Comparison of ENCODE assay signal across 35 cellular contexts in the genomic region with DNA sequence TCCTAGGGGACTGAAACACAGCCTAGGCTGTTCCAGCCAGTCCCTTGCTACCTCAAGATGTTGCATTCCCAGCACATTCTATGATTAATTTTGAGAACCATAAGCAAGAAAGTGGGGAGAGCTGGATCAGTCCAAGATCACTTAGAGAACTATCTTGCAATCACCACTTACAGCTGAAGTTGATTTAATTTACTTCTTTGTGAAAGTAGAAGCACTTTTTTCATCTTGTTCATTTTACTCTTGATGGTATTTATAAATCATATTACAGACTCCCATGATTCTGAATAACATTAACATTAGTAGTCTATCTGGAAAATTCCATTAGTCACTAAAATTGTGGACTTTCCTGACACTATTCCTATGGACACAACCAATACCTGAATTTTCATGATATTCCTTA.
DNase-seq lines count a peak whose midpoint lies in the region; ATAC-seq, FAIRE-seq and TF ChIP-seq lines count a peak whose summit lies in the region.
"Had no signal": no experiment of that assay in that cellular context is flagged by ENCODE, and none has a peak within 500 bp of the region (broad histone marks: within the 10 kb centered on the region; RNA-seq: fewer than 3 reads in every experiment).

No MANE protein-coding gene starts in this region.

- H3K4me1 Mint-ChIP-seq in activated CD4-positive, alpha-beta T cell treated with anti-CD3 and anti-CD28 coated beads, Interleukin-2, amount 10 ng/mL, durations not matched to agents 7 days and 5 days = no peaks in the 10 kb centered on the region
- H3K4me1 Mint-ChIP-seq: B cell; CD4-positive, CD25-positive, alpha-beta regulatory T cell had no signal

- H3K18ac ChIP-seq in H1 (ENCODE audit: extremely low read depth, low read length) = no peak overlapping the region

- H4K20me1 ChIP-seq in SK-N-SH (ENCODE audit: insufficient read depth) (no peaks in the 10 kb centered on the region), H1 (replicated peaks in 1 of 2; ENCODE audit: control insufficient read depth in 1 of 2, insufficient read depth in 2 of 2, low read length in 2 of 2) (no peaks in the 10 kb centered on the region), neural cell (ENCODE audit: insufficient read depth) (no peaks in the 10 kb centered on the region)
- H4K20me1 ChIP-seq: BLaER1; BLaER1 treated with 17β-estradiol and CSF1 and Interleukin-3, amounts not matched to agents 10 nM and 100 nM had no signal

- no peak overlapping the region for H2AK5ac ChIP-seq in H1 (ENCODE audit: low read depth, low read length)

- no peak overlapping the region for H4K5ac ChIP-seq in H1 (ENCODE audit: insufficient read length, low read depth, low read length)

- TF ChIP-seq CTCF in SK-N-SH (IDR thresholded peaks at IDR 0.05) (no peak), H1 (IDR thresholded peaks at IDR 0.05; ENCODE audit: control extremely low read depth in 1 of 3, insufficient read depth in 1 of 3, low read depth in 1 of 3, low read length in 3 of 3) (no peak), neural cell (IDR thresholded peaks at IDR 0.05; ENCODE audit: poor library complexity, severe bottlenecking) (no peak)

- no peak for TF ChIP-seq POLR2A in H1 (IDR thresholded peaks at IDR 0.05; ENCODE audit: control extremely low read depth in 1 of 2, low read depth in 2 of 2, low read length in 2 of 2)

- H3K9me2 ChIP-seq in SK-N-SH (no peaks in the 10 kb centered on the region), neural cell (ENCODE audit: insufficient read depth, low read length) (no peaks in the 10 kb centered on the region)

- TF ChIP-seq RAD21 in SK-N-SH (IDR thresholded peaks at IDR 0.05; ENCODE audit: low read length) (no peak), H1 (IDR thresholded peaks at IDR 0.05 in 1 of 2, conservative IDR thresholded peaks at IDR 0.05 in 1 of 2; ENCODE audit: low read depth in 2 of 2, low read length in 2 of 2) (no peak), neural cell (conservative IDR thresholded peaks at IDR 0.05) (no peak)

- H3K27me3 ChIP-seq in SK-N-SH (ENCODE audit: insufficient read depth) (no peaks in the 10 kb centered on the region), H1 (replicated peaks in 1 of 4; ENCODE audit: control insufficient read depth in 3 of 4, extremely low read depth in 1 of 4, insufficient read depth in 3 of 4, low read length in 3 of 4) (no peaks in the 10 kb centered on the region), neural cell (ENCODE audit: insufficient read depth, low read depth, low read length) (no peaks in the 10 kb centered on the region)
- H3K27me3 ChIP-seq: BE2C, BLaER1 had no signal

- no peak overlapping the region for H3K9ac ChIP-seq in SK-N-SH
- H3K9ac ChIP-seq in H1 (replicated peaks in 1 of 4; ENCODE audit: extremely low read depth in 1 of 4, low read depth in 3 of 4, low read length in 3 of 4) = no peak overlapping the region
- H3K9ac ChIP-seq in neural cell (ENCODE audit: low read length) = no peak overlapping the region
- H3K9ac ChIP-seq: BLaER1; BLaER1 treated with 17β-estradiol and CSF1 and Interleukin-3, amounts not matched to agents 10 nM and 100 nM had no signal

- H3F3A ChIP-seq in SK-N-SH (replicated peaks; ENCODE audit: insufficient read depth) = no peaks in the 10 kb centered on the region
- no peaks in the 10 kb centered on the region for H3F3A ChIP-seq in neural cell (ENCODE audit: insufficient read depth, low read length, poor library complexity, severe bottlenecking)

- H3K27ac ChIP-seq in SK-N-SH (ENCODE audit: low read depth in 2 of 2, low read length in 1 of 2) (no peak overlapping the region), H1 (ENCODE audit: low read depth, low read length) (no peak overlapping the region), neural cell (ENCODE audit: low read length) (peak overlapping the region; percentile 9)
- H3K27ac ChIP-seq: 22Rv1; A549; BLaER1; BLaER1 treated with 17β-estradiol and CSF1 and Interleukin-3, amounts not matched to agents 10 nM and 100 nM; C4-2B had no signal

- no peaks in the 10 kb centered on the region for H3K27me3 Mint-ChIP-seq in activated CD4-positive, alpha-beta T cell treated with anti-CD3 and anti-CD28 coated beads, Interleukin-2, amount 10 ng/mL, durations not matched to agents 7 days and 5 days
- H3K27me3 Mint-ChIP-seq: B cell; CD4-positive, alpha-beta T cell had no signal

- TF ChIP-seq EP300 in SK-N-SH (IDR thresholded peaks at IDR 0.05; ENCODE audit: borderline replicate concordance in 1 of 2, low read depth in 1 of 2, low read length in 1 of 2) (no peak), H1 (IDR thresholded peaks at IDR 0.05; ENCODE audit: borderline replicate concordance in 1 of 2, low read depth in 2 of 2, low read length in 2 of 2) (no peak), neural cell (conservative IDR thresholded peaks at IDR 0.05; ENCODE audit: poor library complexity, severe bottlenecking) (no peak)

- H4K8ac ChIP-seq in H1 (ENCODE audit: extremely low read depth, insufficient read depth, low read length) = no peak overlapping the region

- H2BK20ac ChIP-seq in H1 (ENCODE audit: low read length) = no peak overlapping the region

- H3K4me1 ChIP-seq in SK-N-SH (ENCODE audit: control insufficient read depth in 1 of 2, insufficient read depth in 2 of 2, low read depth in 1 of 2, low read length in 1 of 2) = no peaks in the 10 kb centered on the region; a peak in 1 of 4 replicates
- H3K4me1 ChIP-seq in H1 (replicated peaks in 1 of 4; ENCODE audit: control insufficient read depth in 3 of 4, insufficient read depth in 4 of 4, low read length in 3 of 4) = no peaks in the 10 kb centered on the region; a peak in 1 of 7 replicates
- H3K4me1 ChIP-seq: A549, BE2C, BLaER1, Caco-2 had no signal

- H3K79me2 ChIP-seq in SK-N-SH (ENCODE audit: insufficient read depth) (no peaks in the 10 kb centered on the region), H1 (ENCODE audit: control insufficient read depth in 1 of 2, insufficient read depth in 2 of 2, low read length in 2 of 2) (no peaks in the 10 kb centered on the region), neural cell (replicated peaks; ENCODE audit: insufficient read depth, low read length) (no peaks in the 10 kb centered on the region)

- DNase-seq in SK-N-SH (no peak), H1 (ENCODE audit: low read depth in 1 of 2, low spot score in 2 of 2) (no peak)
- DNase-seq in activated CD4-positive, alpha-beta T cell treated with anti-CD3 and anti-CD28 coated beads, Interleukin-2, amount 10 ng/mL, durations not matched to agents 7 days and 5 days = no peak
- DNase-seq: 8988T; ACHN; AML-193; BE2C; C1 segment of cervical spinal cord; Caco-2; Calu3; CD4-positive, alpha-beta memory T cell; CD4-positive, alpha-beta T cell; CD4-positive, CD25-positive, alpha-beta regulatory T cell; CD8-positive, alpha-beta memory T cell; CD8-positive, alpha-beta T cell; COR-L47; DMS 273 treated with DMSO at 0.1 percent for 48 hours; DMS153; DMS53; DMS79; DMS79 treated with DMSO at 0.1 percent for 48 hours; DND-41; EL had no signal

- H3K36me3 ChIP-seq in SK-N-SH (replicated peaks in 1 of 2; ENCODE audit: control insufficient read depth in 1 of 2, insufficient read depth in 2 of 2, low read length in 1 of 2) (no peaks in the 10 kb centered on the region), H1 (ENCODE audit: control insufficient read depth in 2 of 4, insufficient read depth in 4 of 4, low read length in 3 of 4) (no peaks in the 10 kb centered on the region), neural cell (ENCODE audit: insufficient read depth, low read length) (no peaks in the 10 kb centered on the region)
- H3K36me3 ChIP-seq: BE2C; BLaER1; BLaER1 treated with 17β-estradiol and CSF1 and Interleukin-3, amounts not matched to agents 10 nM and 100 nM had no signal

- no peak overlapping the region for H3K4ac ChIP-seq in H1 (replicated peaks; ENCODE audit: insufficient read length, low read depth, low read length)

- H3K23ac ChIP-seq in H1 (ENCODE audit: insufficient read length) = no peak overlapping the region

- H3K14ac ChIP-seq in H1 (ENCODE audit: insufficient read length) = no peak overlapping the region

- no peak overlapping the region for H2BK5ac ChIP-seq in H1 (ENCODE audit: low read depth, low read length)

- H3K36me3 Mint-ChIP-seq in activated CD4-positive, alpha-beta T cell treated with anti-CD3 and anti-CD28 coated beads, Interleukin-2, amount 10 ng/mL, durations not matched to agents 7 days and 5 days (ENCODE audit: low read depth) = no peaks in the 10 kb centered on the region
- H3K36me3 Mint-ChIP-seq: CD14-positive monocyte; CD4-positive, alpha-beta memory T cell; CD4-positive, CD25-positive, alpha-beta regulatory T cell; CD8-positive, alpha-beta memory T cell; CD8-positive, alpha-beta T cell had no signal

- POLR2A ChIA-PET in SK-N-SH (lab: Yijun Ruan, JAX) = no interaction called here
- POLR2A ChIA-PET in H1 (lab: Charles Lee; ENCODE audit: partially characterized antibody) = no interaction called here
- POLR2A ChIA-PET in activated CD4-positive, alpha-beta T cell treated with anti-CD3 and anti-CD28 coated beads, Interleukin-2, amount 10 ng/mL, durations not matched to agents 7 days and 5 days (lab: Charles Lee) = no interaction called here

- CTCF ChIA-PET in SK-N-SH (lab: Yijun Ruan, JAX) (interaction anchor here (1.0 to 1.7 kb wide), 2 partner anchors 8 to 14 kb away, joined by 4 to 5 read pairs; no protein-coding TSS in a partner anchor), H1 (lab: Charles Lee; ENCODE audit: partially characterized antibody) (interaction anchor here (1.1 kb wide), 2 partner anchors 9 to 33 kb away, joined by 3 to 4 read pairs; no protein-coding TSS in a partner anchor)
- CTCF ChIA-PET in activated CD4-positive, alpha-beta T cell treated with anti-CD3 and anti-CD28 coated beads, Interleukin-2, amount 10 ng/mL, durations not matched to agents 7 days and 5 days (lab: Charles Lee) = no interaction called here

- no peaks in the 10 kb centered on the region for H3K23me2 ChIP-seq in H1 (ENCODE audit: low read depth, low read length)

- no peak overlapping the region for H3K56ac ChIP-seq in H1 (replicated peaks; ENCODE audit: insufficient read length, low read depth, low read length)

- H3K4me3 Mint-ChIP-seq in activated CD4-positive, alpha-beta T cell treated with anti-CD3 and anti-CD28 coated beads, Interleukin-2, amount 10 ng/mL, durations not matched to agents 7 days and 5 days = no peak overlapping the region
- H3K4me3 Mint-ChIP-seq: B cell; CD4-positive, alpha-beta memory T cell; CD4-positive, alpha-beta T cell; CD4-positive, CD25-positive, alpha-beta regulatory T cell; CD8-positive, alpha-beta memory T cell; CD8-positive, alpha-beta T cell had no signal

- peaks cover 8% of the 10 kb centered on the region for H3K9me3 Mint-ChIP-seq in activated CD4-positive, alpha-beta T cell treated with anti-CD3 and anti-CD28 coated beads, Interleukin-2, amount 10 ng/mL, durations not matched to agents 7 days and 5 days
- H3K9me3 Mint-ChIP-seq: CD8-positive, alpha-beta T cell had no signal

- H2BK12ac ChIP-seq in H1 (ENCODE audit: low read depth, low read length) = no peak overlapping the region

- H2AFZ ChIP-seq in SK-N-SH (ENCODE audit: low read depth) (no peak overlapping the region), H1 (ENCODE audit: low read length) (0 out of 2 replicates have a peak overlapping the region, but pooled peaks have one; percentile 44), neural cell (ENCODE audit: low read depth, low read length) (no peak overlapping the region)

- no peak overlapping the region for H3K27ac Mint-ChIP-seq in activated CD4-positive, alpha-beta T cell treated with anti-CD3 and anti-CD28 coated beads, Interleukin-2, amount 10 ng/mL, durations not matched to agents 7 days and 5 days
- H3K27ac Mint-ChIP-seq: B cell; CD14-positive monocyte; CD4-positive, alpha-beta memory T cell; CD4-positive, alpha-beta T cell; CD8-positive, alpha-beta memory T cell; CD8-positive, alpha-beta T cell had no signal

- H2BK120ac ChIP-seq in H1 (replicated peaks; ENCODE audit: low read depth, low read length) = no peak overlapping the region

- H3K79me1 ChIP-seq in H1 (ENCODE audit: low read depth, low read length) = no peaks in the 10 kb centered on the region

- H3K9me3 ChIP-seq in SK-N-SH = no peaks in the 10 kb centered on the region
- no peaks in the 10 kb centered on the region for H3K9me3 ChIP-seq in H1 (ENCODE audit: insufficient read depth in 2 of 2, low read depth in 1 of 2, low read length in 1 of 2)
- H3K9me3 ChIP-seq in neural cell (ENCODE audit: low read length) = peaks cover 4% of the 10 kb centered on the region
- H3K9me3 ChIP-seq: A549, BE2C, BLaER1, Caco-2 had no signal

- peak; percentile 56 for ATAC-seq in SK-N-SH treated with all-trans-retinoic acid at 6 μM for 48 hours
- ATAC-seq in GM19397 (IDR thresholded peaks at IDR 0.05; ENCODE audit: unreplicated experiment) = no peak
- ATAC-seq: A549; CD8-positive, alpha-beta T cell had no signal

- no peak for FAIRE-seq in H1 (lab: Jason Lieb, UNC)
- FAIRE-seq: A204.1, A549, D721Med had no signal

- H3K4me3 ChIP-seq in SK-N-SH (ENCODE audit: low read depth in 2 of 2, low read length in 1 of 2) (no peak overlapping the region), H1 (ENCODE audit: extremely low read depth in 1 of 4, insufficient read depth in 2 of 4, low read depth in 3 of 4, low read length in 4 of 4) (no peak overlapping the region), neural cell (ENCODE audit: low read length) (no peak overlapping the region)
- H3K4me3 ChIP-seq: A549; BLaER1; BLaER1 treated with 17β-estradiol and CSF1 and Interleukin-3, amounts not matched to agents 10 nM and 100 nM had no signal

- H2BK15ac ChIP-seq in H1 (ENCODE audit: low read length) = no peak overlapping the region

- H3K4me2 ChIP-seq in SK-N-SH = no peak overlapping the region
- H3K4me2 ChIP-seq in H1 (ENCODE audit: insufficient read depth in 1 of 2, low read depth in 2 of 2, low read length in 2 of 2) = no peak overlapping the region
- H3K4me2 ChIP-seq in neural cell (ENCODE audit: low read length) = no peak overlapping the region
- H3K4me2 ChIP-seq: A549; BLaER1; BLaER1 treated with 17β-estradiol and CSF1 and Interleukin-3, amounts not matched to agents 10 nM and 100 nM had no signal

- no peak overlapping the region for H4K91ac ChIP-seq in H1 (replicated peaks; ENCODE audit: insufficient read length, low read length)
